Comparison of ENCODE assay signal across 1 cellular context in the genomic region with DNA sequence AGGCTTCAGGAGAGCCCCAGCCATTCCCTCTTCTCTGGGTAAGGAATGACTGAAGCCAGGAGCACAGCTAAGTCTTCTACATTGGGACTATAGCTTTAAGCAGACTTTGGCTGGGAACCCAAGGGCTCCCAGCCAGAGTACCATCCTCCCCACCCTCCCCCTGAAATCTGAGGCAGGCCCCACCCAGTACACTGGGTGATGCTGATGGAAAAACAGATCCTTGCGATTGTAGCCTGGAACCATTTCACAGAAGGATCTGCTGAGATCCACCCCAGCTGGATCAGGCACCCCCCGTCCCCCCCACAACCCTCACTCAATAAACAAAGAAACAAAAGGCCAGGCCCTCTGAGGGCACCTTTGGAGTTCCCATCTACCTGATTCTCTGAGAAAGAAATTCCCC.
TF ChIP-seq lines count a peak whose summit lies in the region.

No MANE protein-coding gene starts in this region.

TF ChIP-seq in WTC11, 78 proteins besides CTCF, POLR2A, EP300 and RAD21 (continued from another document):
- no peak for TF ChIP-seq TEAD4 (CRISPR knock-in tag; IDR thresholded peaks at IDR 0.05)
- TF ChIP-seq, protein P1, sequence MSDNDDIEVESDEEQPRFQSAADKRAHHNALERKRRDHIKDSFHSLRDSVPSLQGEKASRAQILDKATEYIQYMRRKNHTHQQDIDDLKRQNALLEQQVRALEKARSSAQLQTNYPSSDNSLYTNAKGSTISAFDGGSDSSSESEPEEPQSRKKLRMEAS (CRISPR knock-in tag; IDR thresholded peaks at IDR 0.05): no peak
- no peak for TF ChIP-seq GABPB1 (CRISPR knock-in tag; IDR thresholded peaks at IDR 0.05)
- TF ChIP-seq, protein P2, sequence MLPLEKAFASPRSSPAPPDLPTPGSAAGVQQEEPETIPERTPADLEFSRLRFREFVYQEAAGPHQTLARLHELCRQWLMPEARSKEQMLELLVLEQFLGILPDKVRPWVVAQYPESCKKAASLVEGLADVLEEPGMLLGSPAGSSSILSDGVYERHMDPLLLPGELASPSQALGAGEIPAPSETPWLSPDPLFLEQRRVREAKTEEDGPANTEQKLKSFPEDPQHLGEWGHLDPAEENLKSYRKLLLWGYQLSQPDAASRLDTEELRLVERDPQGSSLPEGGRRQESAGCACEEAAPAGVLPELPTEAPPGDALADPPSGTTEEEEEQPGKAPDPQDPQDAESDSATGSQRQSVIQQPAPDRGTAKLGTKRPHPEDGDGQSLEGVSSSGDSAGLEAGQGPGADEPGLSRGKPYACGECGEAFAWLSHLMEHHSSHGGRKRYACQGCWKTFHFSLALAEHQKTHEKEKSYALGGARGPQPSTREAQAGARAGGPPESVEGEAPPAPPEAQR (CRISPR knock-in tag; IDR thresholded peaks at IDR 0.05): no peak
- TF ChIP-seq FOXJ3 (CRISPR knock-in tag; IDR thresholded peaks at IDR 0.05; ENCODE audit: borderline replicate concordance): no peak
